9 cellular contexts compared by ENCODE assay signal in the genomic region with DNA sequence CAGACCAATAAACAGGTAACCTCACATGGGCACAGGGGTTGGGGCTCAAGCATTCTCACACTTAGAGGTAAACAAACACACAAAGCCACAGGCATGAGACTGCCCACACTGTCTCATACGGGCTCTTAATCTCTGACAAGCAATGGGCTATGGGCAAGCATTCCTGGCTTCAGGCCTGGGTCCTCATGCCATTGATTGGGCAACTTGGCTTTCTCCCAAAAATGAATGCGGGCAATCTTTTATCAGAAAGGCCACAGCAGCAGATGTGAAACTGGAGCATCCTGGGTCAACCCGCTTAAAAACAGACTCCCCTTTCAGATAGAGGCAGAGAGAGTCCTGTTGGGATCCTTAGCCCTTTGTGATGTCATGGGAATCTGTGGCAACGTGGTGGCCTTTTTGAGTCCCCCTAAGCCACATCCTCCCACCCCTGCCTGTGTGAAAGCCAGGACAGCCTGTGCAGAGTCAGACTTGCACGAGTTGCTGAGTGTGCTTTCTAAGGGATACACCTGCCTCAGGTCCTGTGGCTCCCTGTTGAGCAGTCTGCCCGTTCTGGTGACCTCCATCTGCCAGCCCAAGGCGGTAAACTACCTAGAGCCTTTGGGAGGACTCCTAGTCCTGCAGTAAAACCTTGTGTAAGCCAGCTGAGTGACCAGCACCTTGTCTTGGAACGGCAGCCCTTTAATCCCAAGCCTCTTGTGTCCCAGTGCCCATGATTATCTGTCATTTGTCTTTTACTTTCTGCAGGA.
DNase-seq lines count a peak whose midpoint lies in the region; ATAC-seq, FAIRE-seq and TF ChIP-seq lines count a peak whose summit lies in the region.
"Had no signal": no experiment of that assay in that cellular context is flagged by ENCODE, and none has a peak within 500 bp of the region (broad histone marks: within the 10 kb centered on the region; RNA-seq: fewer than 3 reads in every experiment).

No MANE protein-coding gene starts in this region.

- H3K79me2 ChIP-seq in mammary epithelial cell (ENCODE audit: insufficient read depth, low read length): no peaks in the 10 kb centered on the region

- no peak overlapping the region for H3K27ac ChIP-seq in mammary epithelial cell (ENCODE audit: insufficient read depth, low read depth, low read length)

- peaks cover 28% of the 10 kb centered on the region for H3K4me1 Mint-ChIP-seq in MCF 10A (ENCODE audit: insufficient read depth, unreplicated experiment)
- H3K4me1 Mint-ChIP-seq in activated CD8-positive, alpha-beta T cell treated with anti-CD3 and anti-CD28 coated beads for 36 hours (ENCODE audit: low read depth): peaks cover 44% of the 10 kb centered on the region
- peaks cover 73% of the 10 kb centered on the region for H3K4me1 Mint-ChIP-seq in stimulated activated naive CD8-positive, alpha-beta T cell treated with anti-CD3 and anti-CD28 coated beads, Interleukin-15, amount 100 ng/mL, for 72 hours

- BruUV-seq in MCF 10A (replicated peaks; lab: Mats Ljungman, UMichigan): no TSS peak
- BruUV-seq in mammary epithelial cell (replicated peaks; lab: Mats Ljungman, UMichigan): no TSS peak

- in situ Hi-C loops in mammary epithelial cell (cut with MboI; ENCODE audit: low sequenced_read_pairs in 2 of 2): no loop called here

- H3K9ac ChIP-seq in mammary epithelial cell (ENCODE audit: insufficient read depth, low read length): no peak overlapping the region

- CTCF ChIA-PET in MCF 10A (lab: Yijun Ruan, JAX) (interaction anchor here (1.1 kb wide), 1 partner anchor 180 kb away, joined by 5 read pairs; no protein-coding TSS in a partner anchor), mammary epithelial cell (lab: Charles Lee; ENCODE audit: low non-redundant PET) (no interaction called here)
- CTCF ChIA-PET in activated CD8-positive, alpha-beta T cell treated with anti-CD3 and anti-CD28 coated beads for 36 hours (lab: Charles Lee): no interaction called here

- H3K4me1 ChIP-seq in mammary epithelial cell (ENCODE audit: insufficient read depth, low read length): peaks cover 6% of the 10 kb centered on the region

- peaks cover 55% of the 10 kb centered on the region for H3K27me3 Mint-ChIP-seq in MCF 10A (ENCODE audit: insufficient read depth, unreplicated experiment)
- H3K27me3 Mint-ChIP-seq in activated CD8-positive, alpha-beta T cell treated with anti-CD3 and anti-CD28 coated beads for 36 hours: no peaks in the 10 kb centered on the region
- no peaks in the 10 kb centered on the region for H3K27me3 Mint-ChIP-seq in stimulated activated naive CD8-positive, alpha-beta T cell treated with anti-CD3 and anti-CD28 coated beads, Interleukin-15, amount 100 ng/mL, for 72 hours

- DNase-seq in MCF 10A (ENCODE audit: unreplicated experiment) (peak; percentile 65), mammary epithelial cell (no peak), foreskin melanocyte (peak; percentile 24), H54 (ENCODE audit: insufficient read length, low spot score) (no peak), GM19238 (ENCODE audit: insufficient read length, low spot score) (no peak)
- DNase-seq in activated CD8-positive, alpha-beta T cell treated with anti-CD3 and anti-CD28 coated beads for 36 hours: peak; percentile 44
- peak in 1 of 2 donors; percentile 23 for DNase-seq in stimulated activated naive CD8-positive, alpha-beta T cell treated with anti-CD3 and anti-CD28 coated beads, Interleukin-15, amount 100 ng/mL, for 72 hours

- no peak overlapping the region for H3K27ac Mint-ChIP-seq in MCF 10A (ENCODE audit: low read depth, unreplicated experiment)
- peak overlapping the region; percentile 66 for H3K27ac Mint-ChIP-seq in activated CD8-positive, alpha-beta T cell treated with anti-CD3 and anti-CD28 coated beads for 36 hours
- H3K27ac Mint-ChIP-seq in stimulated activated naive CD8-positive, alpha-beta T cell treated with anti-CD3 and anti-CD28 coated beads, Interleukin-15, amount 100 ng/mL, for 72 hours: no peak overlapping the region

- no peak for TF ChIP-seq CTCF in MCF 10A (IDR thresholded peaks at IDR 0.05; ENCODE audit: unreplicated experiment)
- no peak for TF ChIP-seq CTCF in mammary epithelial cell (conservative IDR thresholded peaks at IDR 0.05 in 1 of 2, IDR thresholded peaks at IDR 0.05 in 1 of 2; ENCODE audit: extremely low read depth in 1 of 2, insufficient read depth in 1 of 2, low read depth in 1 of 2, low read length in 2 of 2)
- TF ChIP-seq CTCF in activated CD8-positive, alpha-beta T cell treated with anti-CD3 and anti-CD28 coated beads for 36 hours (IDR thresholded peaks at IDR 0.05): no peak

- peak; percentile 29 for ATAC-seq in activated CD8-positive, alpha-beta T cell treated with anti-CD3 and anti-CD28 coated beads for 36 hours
- ATAC-seq in stimulated activated naive CD8-positive, alpha-beta T cell treated with anti-CD3 and anti-CD28 coated beads, Interleukin-15, amount 100 ng/mL, for 72 hours: peak; percentile 43
- ATAC-seq in GM19035 (IDR thresholded peaks at IDR 0.05; ENCODE audit: unreplicated experiment): no peak

- no peak overlapping the region for H2AFZ ChIP-seq in mammary epithelial cell (ENCODE audit: low read depth, low read length)

- no peak for FAIRE-seq in H54 (lab: Jason Lieb, UNC)

- no peaks in the 10 kb centered on the region for H3K9me3 ChIP-seq in mammary epithelial cell (replicated peaks; ENCODE audit: insufficient read depth, low read length)

- no peak for TF ChIP-seq POLR2A in H54 (IDR thresholded peaks at IDR 0.05; ENCODE audit: low read depth, low read length)

- 26% methylated on average over 6 of the region's 8 CpGs for WGBS in mammary epithelial cell (ENCODE audit: low coverage, missing lambda C conversion rate)

- dilution Hi-C loops in mammary epithelial cell (cut with HindIII; ENCODE audit: low sequenced_read_pairs): no loop called here

- POLR2A ChIA-PET in MCF 10A (lab: Yijun Ruan, JAX): interaction anchor here (0.5 kb wide), 1 partner anchor 237 kb away, joined by 3 read pairs; no protein-coding TSS in a partner anchor
- POLR2A ChIA-PET in activated CD8-positive, alpha-beta T cell treated with anti-CD3 and anti-CD28 coated beads for 36 hours (lab: Charles Lee): interaction anchor here (0.7 kb wide), 1 partner anchor 400 kb away, joined by 3 read pairs; no protein-coding TSS in a partner anchor

- no peak overlapping the region for H3K4me2 ChIP-seq in mammary epithelial cell (ENCODE audit: insufficient read depth, low read depth, low read length)

- no peaks in the 10 kb centered on the region for H3K36me3 ChIP-seq in mammary epithelial cell (ENCODE audit: insufficient read depth, low read length)

- H3K9me3 Mint-ChIP-seq in MCF 10A (ENCODE audit: unreplicated experiment): no peaks in the 10 kb centered on the region
- no peaks in the 10 kb centered on the region for H3K9me3 Mint-ChIP-seq in activated CD8-positive, alpha-beta T cell treated with anti-CD3 and anti-CD28 coated beads for 36 hours
- no peaks in the 10 kb centered on the region for H3K9me3 Mint-ChIP-seq in stimulated activated naive CD8-positive, alpha-beta T cell treated with anti-CD3 and anti-CD28 coated beads, Interleukin-15, amount 100 ng/mL, for 72 hours
- H3K9me3 Mint-ChIP-seq: activated T-helper 1 cell treated with anti-CD3 and anti-CD28 coated beads, Interleukin-12 subunit alpha, Interleukin-12 subunit beta, Interleukin-2, Interleukin-4 antibody, amounts not matched to agents 30 ng/mL and 10 ng/mL and 1 ng/mL, durations not matched to agents 14 hours and 24 hours and 36 hours had no signal

- no peaks in the 10 kb centered on the region for H4K20me1 ChIP-seq in mammary epithelial cell (ENCODE audit: insufficient read depth, low read length)

- H3K4me3 Mint-ChIP-seq in MCF 10A (ENCODE audit: unreplicated experiment): no peak overlapping the region
- H3K4me3 Mint-ChIP-seq in activated CD8-positive, alpha-beta T cell treated with anti-CD3 and anti-CD28 coated beads for 36 hours: no peak overlapping the region
- peak overlapping the region in 1 of 2 donors; percentile 9 for H3K4me3 Mint-ChIP-seq in stimulated activated naive CD8-positive, alpha-beta T cell treated with anti-CD3 and anti-CD28 coated beads, Interleukin-15, amount 100 ng/mL, for 72 hours
- H3K4me3 Mint-ChIP-seq: activated T-helper 1 cell treated with anti-CD3 and anti-CD28 coated beads, Interleukin-12 subunit alpha, Interleukin-12 subunit beta, Interleukin-2, Interleukin-4 antibody, amounts not matched to agents 30 ng/mL and 10 ng/mL and 1 ng/mL, durations not matched to agents 14 hours and 24 hours and 36 hours had no signal

- intact Hi-C loops in MCF 10A (cut with micrococcal nuclease): no loop called here
- intact Hi-C loops in mammary epithelial cell (cut with micrococcal nuclease): no loop called here
- intact Hi-C loops in activated CD8-positive, alpha-beta T cell treated with anti-CD3 and anti-CD28 coated beads for 36 hours (cut with micrococcal nuclease): loop anchor here (10.0 kb wide), 1 partner anchor 53 kb away; no protein-coding TSS in a partner anchor

- peaks cover 14% of the 10 kb centered on the region for H3K36me3 Mint-ChIP-seq in MCF 10A (ENCODE audit: insufficient read depth, unreplicated experiment)
- peaks cover 6% of the 10 kb centered on the region for H3K36me3 Mint-ChIP-seq in activated CD8-positive, alpha-beta T cell treated with anti-CD3 and anti-CD28 coated beads for 36 hours (ENCODE audit: low read depth)

- H3K27me3 ChIP-seq in mammary epithelial cell (ENCODE audit: insufficient read depth, low read length): no peaks in the 10 kb centered on the region

- no peak overlapping the region for H3K4me3 ChIP-seq in mammary epithelial cell (replicated peaks in 1 of 3; ENCODE audit: insufficient read depth in 1 of 3, low read depth in 2 of 3, low read length in 3 of 3)

Comparison
In these comparisons a context has a peak if more than half of its experiments do, and no peak if none do; other contexts are left out.
1. DNase-seq: peak in MCF 10A (single experiment), activated CD8-positive, alpha-beta T cell treated with anti-CD3 and anti-CD28 coated beads for 36 hours (single experiment) and foreskin melanocyte (single experiment); none in mammary epithelial cell (single experiment), H54 (single experiment) and GM19238 (single experiment).